In genomic region chr7:84722734-84723133, GRCh38 we compare ENCODE assay signal across 20 cellular contexts.
DNase-seq lines count a peak whose midpoint lies in the region; ATAC-seq, FAIRE-seq and TF ChIP-seq lines count a peak whose summit lies in the region.
"Had no signal": no experiment of that assay in that cellular context is flagged by ENCODE, and none has a peak within 500 bp of the region (broad histone marks: within the 10 kb centered on the region; RNA-seq: fewer than 3 reads in every experiment).

No MANE protein-coding gene starts in this region.

- intact Hi-C loops in Right ventricle myocardium inferior (cut with DNase I) (no loop called here), kidney (cut with DNase I) (no loop called here), posterior vena cava (cut with DNase I) (no loop called here)

- H3K4me1 ChIP-seq in right atrium auricular region, result no peaks in the 10 kb centered on the region
- H3K4me1 ChIP-seq in kidney (ENCODE audit: control insufficient read depth in 1 of 2, insufficient read depth in 1 of 2, low read depth in 1 of 2, low read length in 2 of 2), result no peaks in the 10 kb centered on the region
- H3K4me1 ChIP-seq: BLaER1 had no signal

- no peaks in the 10 kb centered on the region for H3K27me3 ChIP-seq in right atrium auricular region
- H3K27me3 ChIP-seq in brain microvascular endothelial cell (replicated peaks), result no peaks in the 10 kb centered on the region
- H3K27me3 ChIP-seq: BLaER1 had no signal

- DNase-seq in Right ventricle myocardium inferior (ENCODE audit: missing footprints) (peak; percentile 53), right atrium auricular region (ENCODE audit: low spot score) (no peak), brain microvascular endothelial cell (no peak), kidney (peak; percentile 45), posterior vena cava (ENCODE audit: low spot score) (peak; percentile 57), NCI-H1105 (lab: John Stamatoyannopoulos, UW) (no peak), CD1c-positive myeloid dendritic cell (ENCODE audit: extremely low spot score) (no peak), NCI-H82 treated with DMSO at 0.1 percent for 48 hours (lab: John Stamatoyannopoulos, UW; ENCODE audit: unreplicated experiment) (no peak)
- DNase-seq: CD8-positive, alpha-beta memory T cell; COR-L47; DMS 273 treated with DMSO at 0.1 percent for 48 hours; DMS53; H7 had no signal

- in situ Hi-C loops in brain microvascular endothelial cell (cut with HindIII; ENCODE audit: low pct_ligation_motif_present, low sequenced_read_pairs), result no loop called here

- no peak for TF ChIP-seq CTCF in right atrium auricular region (IDR thresholded peaks at IDR 0.05)
- TF ChIP-seq CTCF in brain microvascular endothelial cell (IDR thresholded peaks at IDR 0.05; ENCODE audit: low read depth, low read length, missing control alignments), result no peak
- no peak for TF ChIP-seq CTCF in kidney (IDR thresholded peaks at IDR 0.05; ENCODE audit: borderline replicate concordance, extremely low read depth, insufficient read depth)

- ATAC-seq in Right ventricle myocardium inferior, result no peak
- ATAC-seq: A549, GM23338 had no signal

- H3K9me3 ChIP-seq in right atrium auricular region (no peaks in the 10 kb centered on the region), kidney (ENCODE audit: control insufficient read depth in 1 of 2, low read length in 2 of 2) (no peaks in the 10 kb centered on the region)
- H3K9me3 ChIP-seq: A549, BLaER1 had no signal

- H3K4me3 ChIP-seq in right atrium auricular region, result no peak overlapping the region
- H3K4me3 ChIP-seq in brain microvascular endothelial cell (ENCODE audit: low read depth, low read length), result no peak overlapping the region
- no peak overlapping the region for H3K4me3 ChIP-seq in kidney (ENCODE audit: low read length in 2 of 2)
- H3K4me3 ChIP-seq: A549, BLaER1, GM23338 had no signal

- H3K27ac ChIP-seq in right atrium auricular region (no peak overlapping the region), brain microvascular endothelial cell (peak overlapping the region; percentile 29), kidney (ENCODE audit: low read depth in 2 of 2, low read length in 2 of 2) (no peak overlapping the region)
- H3K27ac ChIP-seq: 22Rv1, A549, BLaER1 had no signal

- no peak overlapping the region for H3K9ac ChIP-seq in kidney (ENCODE audit: low read length in 2 of 2)
- H3K9ac ChIP-seq: BLaER1 had no signal

- no peak for FAIRE-seq in kidney (lab: Jason Lieb, UNC)
- FAIRE-seq: A549, G401.6, GM12892, GM18507 had no signal

- H3K36me3 ChIP-seq in right atrium auricular region (no peaks in the 10 kb centered on the region), brain microvascular endothelial cell (replicated peaks) (no peaks in the 10 kb centered on the region), kidney (ENCODE audit: control insufficient read depth in 1 of 2, insufficient read depth in 2 of 2, low read length in 2 of 2) (no peaks in the 10 kb centered on the region)
- H3K36me3 ChIP-seq: BLaER1 had no signal

Comparison
In these comparisons a context has a peak if more than half of its experiments do, and no peak if none do; other contexts are left out.
1. DNase-seq: peak in Right ventricle myocardium inferior (single experiment), kidney (single experiment) and posterior vena cava (single experiment); none in right atrium auricular region (single experiment), brain microvascular endothelial cell (single experiment), NCI-H1105 (single experiment), CD1c-positive myeloid dendritic cell (single experiment) and NCI-H82 treated with DMSO at 0.1 percent for 48 hours (single experiment).